14 cellular contexts compared by ENCODE assay signal in genomic region chr7:2936301-2936700, GRCh38.
"Had no signal": no experiment of that assay in that cellular context is flagged by ENCODE, and none has a peak within 500 bp of the region (broad histone marks: within the 10 kb centered on the region; RNA-seq: fewer than 3 reads in every experiment).

No MANE protein-coding gene starts in this region.

- H3K36me3 Mint-ChIP-seq: neural progenitor cell had no signal

- H3K36me3 ChIP-seq: esophagus squamous epithelium, heart right ventricle, neural progenitor cell, SJCRH30, thyroid gland had no signal

- H2AFZ ChIP-seq: neural progenitor cell had no signal

- H3K4me3 ChIP-seq: esophagus squamous epithelium, heart right ventricle, neural progenitor cell, SJCRH30, thyroid gland had no signal

- H3K9me3 Mint-ChIP-seq: activated T-helper 2 cell treated with anti-CD3 and anti-CD28 coated beads, Interferon-gamma antibody, Interleukin-2, Interleukin-4, amounts not matched to agents 10 μg/mL and 5 μg/mL and 100 μg/mL, durations not matched to agents 14 hours and 24 hours and 36 hours; effector memory CD8-positive, alpha-beta T cell; immature natural killer cell had no signal

- H3K4me1 ChIP-seq: esophagus squamous epithelium, heart right ventricle, thyroid gland had no signal

- H3K4me2 ChIP-seq: neural progenitor cell had no signal

- H3K27ac Mint-ChIP-seq: activated CD8-positive, alpha-beta memory T cell treated with anti-CD3 and anti-CD28 coated beads, Interleukin-2, amount 10 ng/mL, durations not matched to agents 7 days and 5 days; activated T-helper 2 cell treated with anti-CD3 and anti-CD28 coated beads, Interferon-gamma antibody, Interleukin-2, Interleukin-4, amounts not matched to agents 10 μg/mL and 5 μg/mL and 100 μg/mL, durations not matched to agents 14 hours and 24 hours and 36 hours; neural progenitor cell had no signal

- H3K27ac ChIP-seq: esophagus squamous epithelium, heart right ventricle, neural progenitor cell, SJCRH30, thyroid gland had no signal

- H3K9ac ChIP-seq: neural progenitor cell had no signal

- DNase-seq: activated CD4-positive, alpha-beta T cell treated with anti-CD3 and anti-CD28 coated beads, Interleukin-2, amount 50 U/mL, for 4 hours; activated CD8-positive, alpha-beta memory T cell treated with anti-CD3 and anti-CD28 coated beads, Interleukin-2, amount 10 ng/mL, durations not matched to agents 7 days and 5 days; effector memory CD8-positive, alpha-beta T cell; esophagus squamous epithelium; heart right ventricle; immature natural killer cell; mesenchymal stem cell; naive thymus-derived CD4-positive, alpha-beta T cell; SJCRH30; stimulated activated naive CD4-positive, alpha-beta T cell treated with Interleukin-2 at 50 U/mL for 16 hours; T-helper 2 cell; thyroid gland had no signal

- ATAC-seq: activated CD8-positive, alpha-beta memory T cell treated with anti-CD3 and anti-CD28 coated beads, Interleukin-2, amount 10 ng/mL, durations not matched to agents 7 days and 5 days; effector memory CD8-positive, alpha-beta T cell; heart right ventricle; naive thymus-derived CD4-positive, alpha-beta T cell had no signal

- H3K4me3 Mint-ChIP-seq: activated CD8-positive, alpha-beta memory T cell treated with anti-CD3 and anti-CD28 coated beads, Interleukin-2, amount 10 ng/mL, durations not matched to agents 7 days and 5 days; effector memory CD8-positive, alpha-beta T cell; immature natural killer cell; naive thymus-derived CD4-positive, alpha-beta T cell; neural progenitor cell had no signal

- H3K27me3 ChIP-seq: neural progenitor cell, thyroid gland had no signal

- H3K27me3 Mint-ChIP-seq: activated CD8-positive, alpha-beta memory T cell treated with anti-CD3 and anti-CD28 coated beads, Interleukin-2, amount 10 ng/mL, durations not matched to agents 7 days and 5 days; effector memory CD8-positive, alpha-beta T cell; naive thymus-derived CD4-positive, alpha-beta T cell had no signal

- H3K9me3 ChIP-seq: esophagus squamous epithelium, heart right ventricle, SJCRH30, thyroid gland had no signal
